Comparison of ENCODE assay signal across 14 cellular contexts in genomic region chr12:131803995-131804521, GRCh38. TPM values are rescaled to one million over a fixed set of nuclear protein-coding genes. Genes with fewer than 3 reads are reported as not detected.
DNase-seq lines count a peak whose midpoint lies in the region; ATAC-seq and TF ChIP-seq lines count a peak whose summit lies in the region.
"Had no signal": no experiment of that assay in that cellular context is flagged by ENCODE, and none has a peak within 500 bp of the region (broad histone marks: within the 10 kb centered on the region; RNA-seq: fewer than 3 reads in every experiment).

No MANE protein-coding gene starts in this region.

- H3K27ac ChIP-seq in brain microvascular endothelial cell = no peak overlapping the region
- H3K27ac ChIP-seq: pancreas had no signal

- H3K4me3 ChIP-seq in AG10803 (ENCODE audit: low read length) (no peak overlapping the region), brain microvascular endothelial cell (ENCODE audit: low read depth, low read length) (no peak overlapping the region)
- H3K4me3 ChIP-seq: pancreas had no signal

- no peak overlapping the region for H3K4me3 Mint-ChIP-seq in activated CD4-positive, alpha-beta T cell treated with anti-CD3 and anti-CD28 coated beads, Interleukin-2, amount 10 ng/mL, durations not matched to agents 7 days and 5 days
- H3K4me3 Mint-ChIP-seq: CD8-positive, alpha-beta T cell had no signal

- no peak for TF ChIP-seq EP300 in Ishikawa (IDR thresholded peaks at IDR 0.05; ENCODE audit: borderline replicate concordance)

- peak; percentile 75 for DNase-seq in AG10803 (ENCODE audit: low read depth)
- peak; percentile 18 for DNase-seq in brain microvascular endothelial cell
- peak; percentile 61 for DNase-seq in left kidney (ENCODE audit: low read depth, low spot score)
- DNase-seq in activated CD4-positive, alpha-beta T cell treated with anti-CD3 and anti-CD28 coated beads, Interleukin-2, amount 10 ng/mL, durations not matched to agents 7 days and 5 days = no peak
- DNase-seq: amygdala; CD8-positive, alpha-beta T cell; left ventricle myocardium superior; pancreas; stimulated activated CD4-positive, alpha-beta T cell treated with anti-CD3 and anti-CD28 coated beads, Interleukin-2, amount 100 ng/mL, for 48 hours had no signal

- H3K27me3 ChIP-seq in brain microvascular endothelial cell (replicated peaks) = no peaks in the 10 kb centered on the region
- H3K27me3 ChIP-seq: pancreas had no signal

- in situ Hi-C loops in brain microvascular endothelial cell (cut with HindIII; ENCODE audit: low pct_ligation_motif_present, low sequenced_read_pairs) = no loop called here

- no peak overlapping the region for H3K27ac Mint-ChIP-seq in activated CD4-positive, alpha-beta T cell treated with anti-CD3 and anti-CD28 coated beads, Interleukin-2, amount 10 ng/mL, durations not matched to agents 7 days and 5 days
- H3K27ac Mint-ChIP-seq: CD8-positive, alpha-beta T cell had no signal

- TF ChIP-seq CTCF in AG10803 (conservative IDR thresholded peaks at IDR 0.05; ENCODE audit: low read length) (no peak), brain microvascular endothelial cell (IDR thresholded peaks at IDR 0.05; ENCODE audit: low read depth, low read length, missing control alignments) (no peak)

- peaks cover 5% of the 10 kb centered on the region for H3K9me3 Mint-ChIP-seq in activated CD4-positive, alpha-beta T cell treated with anti-CD3 and anti-CD28 coated beads, Interleukin-2, amount 10 ng/mL, durations not matched to agents 7 days and 5 days
- H3K9me3 Mint-ChIP-seq: CD8-positive, alpha-beta T cell had no signal

- peaks cover 9% of the 10 kb centered on the region for H3K36me3 ChIP-seq in brain microvascular endothelial cell (replicated peaks)

- ATAC-seq in GM21360 (IDR thresholded peaks at IDR 0.05; ENCODE audit: unreplicated experiment) (no peak), GM19035 (IDR thresholded peaks at IDR 0.05; ENCODE audit: unreplicated experiment) (no peak), HG03097 (IDR thresholded peaks at IDR 0.05; ENCODE audit: low FRiP score, unreplicated experiment) (no peak)
- ATAC-seq: CD8-positive, alpha-beta T cell; left ventricle myocardium superior had no signal

- H3K36me3 Mint-ChIP-seq in activated CD4-positive, alpha-beta T cell treated with anti-CD3 and anti-CD28 coated beads, Interleukin-2, amount 10 ng/mL, durations not matched to agents 7 days and 5 days (ENCODE audit: low read depth) = peaks cover 22% of the 10 kb centered on the region

- H3K4me1 Mint-ChIP-seq in activated CD4-positive, alpha-beta T cell treated with anti-CD3 and anti-CD28 coated beads, Interleukin-2, amount 10 ng/mL, durations not matched to agents 7 days and 5 days = no peaks in the 10 kb centered on the region

- H3K27me3 Mint-ChIP-seq in activated CD4-positive, alpha-beta T cell treated with anti-CD3 and anti-CD28 coated beads, Interleukin-2, amount 10 ng/mL, durations not matched to agents 7 days and 5 days = no peaks in the 10 kb centered on the region

- no peak for TF ChIP-seq RAD21 in Ishikawa (IDR thresholded peaks at IDR 0.05; ENCODE audit: low read depth)

- CTCF ChIA-PET in activated CD4-positive, alpha-beta T cell treated with anti-CD3 and anti-CD28 coated beads, Interleukin-2, amount 10 ng/mL, durations not matched to agents 7 days and 5 days (lab: Charles Lee) = interaction anchor here (0.9 to 1.0 kb wide), 2 partner anchors 18 to 77 kb away, joined by 3 to 4 read pairs; no protein-coding TSS in a partner anchor

- POLR2A ChIA-PET in activated CD4-positive, alpha-beta T cell treated with anti-CD3 and anti-CD28 coated beads, Interleukin-2, amount 10 ng/mL, durations not matched to agents 7 days and 5 days (lab: Charles Lee) = no interaction called here

TF ChIP-seq in Ishikawa, 13 proteins besides CTCF, POLR2A, EP300 and RAD21:
- TF ChIP-seq TAF1 (IDR thresholded peaks at IDR 0.05; ENCODE audit: low read depth) = no peak
- no peak for TF ChIP-seq YY1 (IDR thresholded peaks at IDR 0.05; ENCODE audit: low read depth)
- no peak for TF ChIP-seq MAX (IDR thresholded peaks at IDR 0.05)
- TF ChIP-seq NFIC (IDR thresholded peaks at IDR 0.05) = peak; percentile 29; the same call in 1 of the 2 replicates
- TF ChIP-seq REST (IDR thresholded peaks at IDR 0.05; ENCODE audit: low read depth) = no peak
- no peak for TF ChIP-seq FOXM1 (IDR thresholded peaks at IDR 0.05; ENCODE audit: borderline replicate concordance, low read depth)
- TF ChIP-seq ZBTB7A (IDR thresholded peaks at IDR 0.05; ENCODE audit: low read depth) = peak; percentile 67; the same call in 1 of the 2 replicates
- peak; percentile 58 for TF ChIP-seq USF1 (IDR thresholded peaks at IDR 0.05)
- TF ChIP-seq EGR1 (IDR thresholded peaks at IDR 0.05) = no peak
- no peak for TF ChIP-seq CEBPB (IDR thresholded peaks at IDR 0.05)
- no peak for TF ChIP-seq TCF12 (IDR thresholded peaks at IDR 0.05; ENCODE audit: low read depth)
- TF ChIP-seq CREB1 (IDR thresholded peaks at IDR 0.05; ENCODE audit: low read depth) = no peak
- peak; percentile 9; the same call in 1 of the 2 replicates for TF ChIP-seq TEAD4 (IDR thresholded peaks at IDR 0.05)

RNA-seq across cellular contexts. Expression of gene MMP17, which starts 24.1 kb away (rescaled TPM):
- total RNA-seq in activated CD4-positive, alpha-beta T cell treated with anti-CD3 and anti-CD28 coated beads, Interleukin-2, amount 10 ng/mL, durations not matched to agents 7 days and 5 days = under 1 TPM in 1 of 2 experiments, not detected in 1; 0.10 TPM
- total RNA-seq: T-helper 2 cell treated with Interferon-gamma antibody and Interleukin-4, amounts not matched to agents 100 ng/mL and 5 ng/mL, for 36 hours had no signal
